1 cellular context compared by ENCODE assay signal in the genomic region with DNA sequence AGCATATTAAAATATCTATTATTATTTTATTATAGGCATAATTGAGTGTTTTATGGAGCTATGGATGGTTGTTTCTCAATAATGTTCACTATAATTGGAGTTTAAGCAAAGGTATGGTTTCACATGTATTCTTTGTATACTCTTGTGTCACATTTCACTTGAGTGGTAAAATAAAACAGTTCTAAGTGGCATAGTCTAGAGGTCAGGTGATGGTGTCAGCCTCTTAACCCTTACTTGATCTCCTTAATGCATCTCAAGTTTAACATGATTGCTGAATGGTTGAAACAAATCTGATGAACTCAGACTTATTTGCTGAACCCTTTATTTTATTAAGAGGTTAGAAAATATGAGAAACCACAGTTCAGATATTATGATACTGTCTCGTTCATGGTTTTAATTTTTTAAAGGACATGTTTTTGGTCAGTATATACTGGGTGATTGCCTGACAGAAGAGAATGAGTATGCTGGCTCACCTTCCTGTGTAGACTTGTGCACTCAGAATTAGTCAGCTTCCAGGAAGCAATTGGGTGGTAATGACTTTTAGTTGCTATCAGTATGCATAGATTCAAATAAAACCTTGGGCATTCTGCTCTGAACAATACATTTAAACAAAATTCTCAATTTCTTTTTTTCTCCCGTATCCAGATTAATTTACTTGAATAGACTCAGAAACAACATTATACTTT.
TF ChIP-seq lines count a peak whose summit lies in the region.

No MANE protein-coding gene starts in this region.

TF ChIP-seq in WTC11, 78 proteins besides CTCF, POLR2A, EP300 and RAD21 (continued from another document):
- TF ChIP-seq PRDM15 (CRISPR knock-in tag; IDR thresholded peaks at IDR 0.05) (no peak), SMAD3 (CRISPR knock-in tag; IDR thresholded peaks at IDR 0.05; ENCODE audit: borderline replicate concordance) (no peak), ESRRA (CRISPR knock-in tag; IDR thresholded peaks at IDR 0.05; ENCODE audit: borderline replicate concordance) (no peak), SMAD4 (CRISPR knock-in tag; IDR thresholded peaks at IDR 0.05) (no peak)
